In genomic region chr7:100611983-100612729, GRCh38 we compare ENCODE assay signal across 8 cellular contexts. TPM values are rescaled to one million over a fixed set of nuclear protein-coding genes. Genes with fewer than 3 reads are reported as not detected.
DNase-seq lines count a peak whose midpoint lies in the region; ATAC-seq and TF ChIP-seq lines count a peak whose summit lies in the region.

A gene with protein sequence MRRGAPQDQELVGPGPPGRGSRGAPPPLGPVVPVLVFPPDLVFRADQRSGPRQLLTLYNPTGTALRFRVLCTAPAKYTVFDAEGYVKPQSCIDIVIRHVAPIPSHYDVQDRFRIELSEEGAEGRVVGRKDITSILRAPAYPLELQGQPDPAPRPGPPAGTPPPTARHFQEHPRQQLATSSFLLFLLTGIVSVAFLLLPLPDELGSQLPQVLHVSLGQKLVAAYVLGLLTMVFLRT (plus strand): TSS chr7:100612540. CDS start chr7:100612792, 252 bp downstream.

- peaks cover 10% of the 10 kb centered on the region for H3K36me3 Mint-ChIP-seq in activated CD4-positive, alpha-beta T cell treated with anti-CD3 and anti-CD28 coated beads, Interleukin-2, amount 10 ng/mL, durations not matched to agents 7 days and 5 days (ENCODE audit: low read depth)

- no peak for TF ChIP-seq CTCF in coronary artery (IDR thresholded peaks at IDR 0.05)

- H3K36me3 ChIP-seq in BLaER1 treated with 17β-estradiol and CSF1 and Interleukin-3, amounts not matched to agents 10 nM and 100 nM = peaks cover 0 to 15% (median 0%) of the 10 kb centered on the region in 11 experiments; a peak in 4 of 22 replicates

- peaks cover 1% of the 10 kb centered on the region for H3K27me3 Mint-ChIP-seq in activated CD4-positive, alpha-beta T cell treated with anti-CD3 and anti-CD28 coated beads, Interleukin-2, amount 10 ng/mL, durations not matched to agents 7 days and 5 days

- DNase-seq in NCI-H69 (lab: John Stamatoyannopoulos, UW) (peak; percentile 99), coronary artery (ENCODE audit: low spot score) (peak; percentile 99)
- DNase-seq in activated CD4-positive, alpha-beta T cell treated with anti-CD3 and anti-CD28 coated beads, Interleukin-2, amount 10 ng/mL, durations not matched to agents 7 days and 5 days = peak; percentile 99
- peak; percentile 98 to 99 for DNase-seq in stimulated activated CD4-positive, alpha-beta T cell treated with anti-CD3 and anti-CD28 coated beads, Interleukin-1b, Interleukin-23, amount 100 ng/mL, for 4 hours (ENCODE audit: low read depth in 2 of 2)

- H3K4me2 ChIP-seq in BLaER1 treated with 17β-estradiol and CSF1 and Interleukin-3, amounts not matched to agents 10 nM and 100 nM = peak within 1 kb of the TSS; percentile 89 to 100 (median 98)

- CTCF ChIA-PET in activated CD4-positive, alpha-beta T cell treated with anti-CD3 and anti-CD28 coated beads, Interleukin-2, amount 10 ng/mL, durations not matched to agents 7 days and 5 days (lab: Charles Lee) = interaction anchor here (0.6 to 3.9 kb wide), 19 partner anchors 12 to 489 kb away, joined by 3 to 25 read pairs (median 5); partner anchors contain the start of genes FBXO24, GIGYF1, LRCH4 and POP7

- no peaks in the 10 kb centered on the region for H3K9me3 ChIP-seq in BLaER1 treated with 17β-estradiol and CSF1 and Interleukin-3, amounts not matched to agents 10 nM and 100 nM (replicated peaks in 1 of 11)

- no peaks in the 10 kb centered on the region for H3K27me3 ChIP-seq in BLaER1 treated with 17β-estradiol and CSF1 and Interleukin-3, amounts not matched to agents 10 nM and 100 nM
- no peaks in the 10 kb centered on the region for H3K27me3 ChIP-seq in layer of hippocampus (ENCODE audit: control insufficient read depth, insufficient read depth, low read length)

- H3K9me3 Mint-ChIP-seq in activated CD4-positive, alpha-beta T cell treated with anti-CD3 and anti-CD28 coated beads, Interleukin-2, amount 10 ng/mL, durations not matched to agents 7 days and 5 days = no peaks in the 10 kb centered on the region

- H3K4me1 Mint-ChIP-seq in activated CD4-positive, alpha-beta T cell treated with anti-CD3 and anti-CD28 coated beads, Interleukin-2, amount 10 ng/mL, durations not matched to agents 7 days and 5 days = peaks cover 27% of the 10 kb centered on the region

- H3K4me3 Mint-ChIP-seq in activated CD4-positive, alpha-beta T cell treated with anti-CD3 and anti-CD28 coated beads, Interleukin-2, amount 10 ng/mL, durations not matched to agents 7 days and 5 days = peak within 1 kb of the TSS; percentile 98

- H3K4me1 ChIP-seq in BLaER1 treated with 17β-estradiol and CSF1 and Interleukin-3, amounts not matched to agents 10 nM and 100 nM = peaks cover 18 to 37% (median 31%) of the 10 kb centered on the region in 10 experiments

- H3K4me3 ChIP-seq in BLaER1 treated with 17β-estradiol and CSF1 and Interleukin-3, amounts not matched to agents 10 nM and 100 nM = peak within 1 kb of the TSS; percentile 71 to 92 (median 82)
- peak within 1 kb of the TSS; percentile 86 for H3K4me3 ChIP-seq in coronary artery

- H3K9ac ChIP-seq in BLaER1 treated with 17β-estradiol and CSF1 and Interleukin-3, amounts not matched to agents 10 nM and 100 nM = peak within 1 kb of the TSS; percentile 74 to 90 (median 83)

- POLR2A ChIA-PET in activated CD4-positive, alpha-beta T cell treated with anti-CD3 and anti-CD28 coated beads, Interleukin-2, amount 10 ng/mL, durations not matched to agents 7 days and 5 days (lab: Charles Lee) = interaction anchor here (0.7 to 1.3 kb wide), 4 partner anchors 14 to 97 kb away, joined by 3 to 8 read pairs (median 4); partner anchors contain the start of genes FBXO24, LRCH4 and POP7

- H3K27ac ChIP-seq in BLaER1 treated with 17β-estradiol and CSF1 and Interleukin-3, amounts not matched to agents 10 nM and 100 nM = peak within 1 kb of the TSS; percentile 52 to 92 (median 79)
- H3K27ac ChIP-seq in coronary artery = peak within 1 kb of the TSS; percentile 87 to 91
- H3K27ac ChIP-seq in layer of hippocampus (ENCODE audit: low read depth, low read length) = peak within 1 kb of the TSS; percentile 96

- H4K20me1 ChIP-seq in BLaER1 treated with 17β-estradiol and CSF1 and Interleukin-3, amounts not matched to agents 10 nM and 100 nM = no peaks in the 10 kb centered on the region

- peak within 1 kb of the TSS; percentile 100 for H3K27ac Mint-ChIP-seq in activated CD4-positive, alpha-beta T cell treated with anti-CD3 and anti-CD28 coated beads, Interleukin-2, amount 10 ng/mL, durations not matched to agents 7 days and 5 days

- peak; percentile 94 for ATAC-seq in GM19328 (IDR thresholded peaks at IDR 0.05; ENCODE audit: unreplicated experiment)
- peak; percentile 87 for ATAC-seq in HG03520 (IDR thresholded peaks at IDR 0.05; ENCODE audit: unreplicated experiment)

RNA-seq across cellular contexts. Expression of the gene that starts here (rescaled TPM):
- 10 to 100 TPM; 59.7 to 66.7 TPM for total RNA-seq in activated CD4-positive, alpha-beta T cell treated with anti-CD3 and anti-CD28 coated beads, Interleukin-2, amount 10 ng/mL, durations not matched to agents 7 days and 5 days

Comparison
In these comparisons a context has a peak if more than half of its experiments do, and no peak if none do; other contexts are left out.
1. Peak in every context shown above with its lines: DNase-seq, ATAC-seq, H3K4me3 ChIP-seq and H3K27ac ChIP-seq.